ENCODE assay signal across 27 cellular contexts in the genomic region with DNA sequence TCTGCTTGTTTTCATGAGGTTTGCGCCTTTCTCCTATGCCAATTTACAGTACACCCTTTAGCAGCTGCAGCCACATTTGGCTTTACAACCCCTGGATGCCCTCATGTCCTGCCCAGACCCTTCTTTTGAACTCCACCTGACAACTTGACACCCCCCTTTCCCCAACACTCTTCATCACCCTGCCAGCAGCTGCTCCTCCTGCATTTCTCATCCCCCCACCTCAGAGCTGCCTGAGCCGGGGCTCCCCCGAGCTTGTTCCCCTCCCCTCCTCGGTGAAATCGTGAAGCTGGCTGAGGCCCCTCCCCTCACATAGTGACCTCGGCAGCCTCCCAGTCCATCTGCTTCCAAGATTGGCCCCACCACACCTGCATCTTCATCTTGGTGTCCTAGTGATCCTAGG. TPM values are rescaled to one million over a fixed set of nuclear protein-coding genes. Genes with fewer than 3 reads are reported as not detected.
DNase-seq lines count a peak whose midpoint lies in the region; ATAC-seq and TF ChIP-seq lines count a peak whose summit lies in the region.
"Had no signal": no experiment of that assay in that cellular context is flagged by ENCODE, and none has a peak within 500 bp of the region (broad histone marks: within the 10 kb centered on the region; RNA-seq: fewer than 3 reads in every experiment).

No MANE protein-coding gene starts in this region.

- no peaks in the 10 kb centered on the region for H3K9me3 Mint-ChIP-seq in activated naive CD4-positive, alpha-beta T cell treated with anti-CD3 and anti-CD28 coated beads, Interleukin-2, amount 50 U/mL, for 24 hours
- H3K9me3 Mint-ChIP-seq in chondrocyte (ENCODE audit: low read depth) (no peaks in the 10 kb centered on the region), progenitor cell of endocrine pancreas (ENCODE audit: low read depth) (no peaks in the 10 kb centered on the region)
- H3K9me3 Mint-ChIP-seq: CD14-positive monocyte; dendritic cell treated with granulocyte-macrophage colony-stimulating factor and Interleukin-4, amounts not matched to agents 40 ng/mL and 50 ng/mL, for 4 days had no signal

- DNase-seq in activated naive CD4-positive, alpha-beta T cell (lab: John Stamatoyannopoulos, UW) = no peak
- no peak for DNase-seq in chondrocyte (ENCODE audit: low spot score)
- DNase-seq in progenitor cell of endocrine pancreas (ENCODE audit: low spot score, unreplicated experiment) = no peak
- peak; percentile 47 for DNase-seq in upper lobe of right lung
- DNase-seq in T1000 (lab: John Stamatoyannopoulos, UW) = no peak
- DNase-seq in coronary artery (ENCODE audit: low spot score) = no peak
- DNase-seq: 8988T; activated CD4-positive, alpha-beta T cell treated with anti-CD3 and anti-CD28 coated beads, Interleukin-2, amount 50 U/mL, for 4 hours; activated CD8-positive, alpha-beta memory T cell treated with anti-CD3 and anti-CD28 coated beads, Interleukin-2, amount 10 ng/mL, durations not matched to agents 7 days and 5 days; activated naive CD4-positive, alpha-beta T cell treated with Interleukin-2 at 50 U/mL for 16 hours; central memory CD4-positive, alpha-beta T cell; erythroblast; Kasumi-1; mesendoderm; NCI-H1436; NCI-H2081 treated with DMSO at 0.1 percent for 48 hours; NCI-H748 treated with DMSO at 0.1 percent for 48 hours; nucleus accumbens; OCI-M1; stimulated activated naive CD4-positive, alpha-beta T cell treated with Interleukin-2 at 50 U/mL for 16 hours; T-helper 1 cell had no signal

- H3K4me1 ChIP-seq in upper lobe of right lung = peaks cover 14% of the 10 kb centered on the region

- no peak overlapping the region for H3K4me3 Mint-ChIP-seq in activated naive CD4-positive, alpha-beta T cell treated with anti-CD3 and anti-CD28 coated beads, Interleukin-2, amount 50 U/mL, for 24 hours
- H3K4me3 Mint-ChIP-seq in chondrocyte (ENCODE audit: unreplicated experiment) (no peak overlapping the region), progenitor cell of endocrine pancreas (ENCODE audit: low read depth) (no peak overlapping the region)
- H3K4me3 Mint-ChIP-seq: activated CD8-positive, alpha-beta memory T cell treated with anti-CD3 and anti-CD28 coated beads, Interleukin-2, amount 10 ng/mL, durations not matched to agents 7 days and 5 days; CD14-positive monocyte; dendritic cell treated with granulocyte-macrophage colony-stimulating factor and Interleukin-4, amounts not matched to agents 40 ng/mL and 50 ng/mL, for 4 days had no signal

- no peaks in the 10 kb centered on the region for H3K36me3 Mint-ChIP-seq in activated naive CD4-positive, alpha-beta T cell treated with anti-CD3 and anti-CD28 coated beads, Interleukin-2, amount 50 U/mL, for 24 hours
- H3K36me3 Mint-ChIP-seq in chondrocyte (ENCODE audit: low read depth) = peaks cover 7% of the 10 kb centered on the region
- H3K36me3 Mint-ChIP-seq in progenitor cell of endocrine pancreas (ENCODE audit: insufficient read depth) = peaks cover 7% of the 10 kb centered on the region
- H3K36me3 Mint-ChIP-seq: activated CD8-positive, alpha-beta memory T cell treated with anti-CD3 and anti-CD28 coated beads, Interleukin-2, amount 10 ng/mL, durations not matched to agents 7 days and 5 days had no signal

- peak overlapping the region; percentile 59 for H3K27ac Mint-ChIP-seq in activated naive CD4-positive, alpha-beta T cell treated with anti-CD3 and anti-CD28 coated beads, Interleukin-2, amount 50 U/mL, for 24 hours
- peak overlapping the region; percentile 51 for H3K27ac Mint-ChIP-seq in chondrocyte (ENCODE audit: unreplicated experiment)
- H3K27ac Mint-ChIP-seq in progenitor cell of endocrine pancreas = peak overlapping the region; percentile 72
- H3K27ac Mint-ChIP-seq: activated CD8-positive, alpha-beta memory T cell treated with anti-CD3 and anti-CD28 coated beads, Interleukin-2, amount 10 ng/mL, durations not matched to agents 7 days and 5 days; dendritic cell treated with granulocyte-macrophage colony-stimulating factor and Interleukin-4, amounts not matched to agents 40 ng/mL and 50 ng/mL, for 4 days had no signal

- TF ChIP-seq CTCF in chondrocyte (IDR thresholded peaks at IDR 0.05) = no peak
- TF ChIP-seq CTCF in progenitor cell of endocrine pancreas (IDR thresholded peaks at IDR 0.05; ENCODE audit: unreplicated experiment) = no peak
- no peak for TF ChIP-seq CTCF in upper lobe of right lung (IDR thresholded peaks at IDR 0.05)
- TF ChIP-seq CTCF in coronary artery (IDR thresholded peaks at IDR 0.05) = no peak

- H3K27me3 Mint-ChIP-seq in activated naive CD4-positive, alpha-beta T cell treated with anti-CD3 and anti-CD28 coated beads, Interleukin-2, amount 50 U/mL, for 24 hours = no peaks in the 10 kb centered on the region
- H3K27me3 Mint-ChIP-seq in chondrocyte (ENCODE audit: low read depth) (no peaks in the 10 kb centered on the region), progenitor cell of endocrine pancreas (no peaks in the 10 kb centered on the region)

- intact Hi-C loops in upper lobe of right lung (cut with DNase I) = no loop called here

- H3K27ac ChIP-seq in upper lobe of right lung (no peak overlapping the region), coronary artery (no peak overlapping the region)
- H3K27ac ChIP-seq: prostate gland, suprapubic skin had no signal

- H3K27me3 ChIP-seq in upper lobe of right lung = no peaks in the 10 kb centered on the region
- H3K27me3 ChIP-seq: suprapubic skin had no signal

- no peak for ATAC-seq in upper lobe of right lung
- ATAC-seq in GM21723 (IDR thresholded peaks at IDR 0.05; ENCODE audit: unreplicated experiment) = no peak
- ATAC-seq: activated CD8-positive, alpha-beta memory T cell treated with anti-CD3 and anti-CD28 coated beads, Interleukin-2, amount 10 ng/mL, durations not matched to agents 7 days and 5 days had no signal

- H3K9me3 ChIP-seq in upper lobe of right lung = no peaks in the 10 kb centered on the region
- H3K9me3 ChIP-seq: prostate gland, suprapubic skin had no signal

- H3K4me3 ChIP-seq in upper lobe of right lung (no peak overlapping the region), coronary artery (no peak overlapping the region)
- H3K4me3 ChIP-seq: prostate gland, suprapubic skin had no signal

- peaks cover 10% of the 10 kb centered on the region for H3K4me1 Mint-ChIP-seq in activated naive CD4-positive, alpha-beta T cell treated with anti-CD3 and anti-CD28 coated beads, Interleukin-2, amount 50 U/mL, for 24 hours
- peaks cover 40% of the 10 kb centered on the region for H3K4me1 Mint-ChIP-seq in chondrocyte (ENCODE audit: low read depth)
- peaks cover 24% of the 10 kb centered on the region for H3K4me1 Mint-ChIP-seq in progenitor cell of endocrine pancreas (ENCODE audit: low read depth)

- H3K36me3 ChIP-seq in upper lobe of right lung = no peaks in the 10 kb centered on the region
- H3K36me3 ChIP-seq: prostate gland, suprapubic skin had no signal

RNA-seq across cellular contexts. Expression of gene LRRFIP1, which starts 40.5 kb away (rescaled TPM):
- total RNA-seq in chondrocyte = 84.7 to 97.5 TPM (median 91.5 TPM) in 3 replicates
- total RNA-seq in progenitor cell of endocrine pancreas = 68.6 and 71.4 TPM in 2 replicates
- total RNA-seq in upper lobe of right lung = 178 TPM
